ENCODE assay signal across 1 cellular context in the genomic region with DNA sequence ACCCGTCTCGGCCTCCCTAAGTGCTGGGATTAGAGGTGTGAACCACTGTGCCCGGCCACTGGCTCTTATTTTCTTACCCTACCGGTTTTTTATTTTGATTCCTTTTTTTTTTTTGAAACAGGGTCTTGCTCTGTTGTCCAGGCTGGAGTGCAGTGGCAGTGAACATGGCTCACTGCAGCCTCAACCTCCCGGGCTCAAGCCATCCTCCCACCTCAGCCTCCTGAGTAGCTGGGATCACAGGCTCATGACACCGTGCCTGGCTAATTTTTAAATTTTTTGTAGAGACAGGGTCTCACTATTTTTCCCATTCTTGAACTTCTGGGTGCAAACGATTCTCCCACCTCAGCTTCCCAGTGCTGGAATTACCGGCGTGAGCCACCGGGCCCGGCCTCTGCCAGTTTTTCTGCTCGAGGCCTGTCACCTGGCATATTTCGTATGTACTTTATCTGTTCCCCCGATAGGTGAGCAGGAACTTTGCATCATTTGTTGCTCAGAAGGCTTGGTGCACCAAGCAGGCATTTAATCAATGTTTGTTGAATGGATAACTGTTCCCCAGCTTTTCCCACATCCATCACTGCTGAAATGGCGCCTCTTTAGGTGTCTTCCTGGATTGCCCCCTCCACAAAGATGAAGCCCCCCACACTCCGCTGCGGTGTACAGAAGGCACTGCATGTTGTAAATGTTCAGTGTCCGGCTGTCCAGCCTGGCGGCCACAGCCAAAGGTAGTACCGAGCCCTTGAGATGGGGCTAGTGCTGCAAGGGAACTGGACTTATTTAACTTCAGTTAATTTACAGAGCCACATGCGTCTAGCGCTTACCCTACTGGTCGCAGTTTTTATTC.
TF ChIP-seq lines count a peak whose summit lies in the region.

No MANE protein-coding gene starts in this region.

TF ChIP-seq in IMR-90, 13 proteins besides CTCF, POLR2A, EP300 and RAD21:
- TF ChIP-seq FOS (IDR thresholded peaks at IDR 0.05; ENCODE audit: low read depth, low read length) (no peak), MAFK (IDR thresholded peaks at IDR 0.05; ENCODE audit: low read depth, low read length) (no peak)
